8 cellular contexts compared by ENCODE assay signal in genomic region chr3:128617557-128618397, GRCh38. TPM values are rescaled to one million over a fixed set of nuclear protein-coding genes. Genes with fewer than 3 reads are reported as not detected.
DNase-seq lines count a peak whose midpoint lies in the region; ATAC-seq and TF ChIP-seq lines count a peak whose summit lies in the region.

No MANE protein-coding gene starts in this region.

- ATAC-seq in HG03432 (IDR thresholded peaks at IDR 0.05; ENCODE audit: unreplicated experiment) (peak; percentile 90), left lobe of liver (peak; percentile 93)

- peak; percentile 40 for TF ChIP-seq POLR2A in GM19099 (IDR thresholded peaks at IDR 0.05; ENCODE audit: extremely low read depth, insufficient read length, low read depth)

- DNase-seq in AML-193 (lab: John Stamatoyannopoulos, UW) (peak; percentile 97), NCI-H510A (lab: John Stamatoyannopoulos, UW) (peak; percentile 53), dedifferentiated amniotic fluid mesenchymal stem cell (ENCODE audit: extremely low spot score) (peak; percentile 95), left lobe of liver (ENCODE audit: low spot score) (peak; percentile 98)
- DNase-seq in activated CD4-positive, alpha-beta T cell treated with anti-CD3 and anti-CD28 coated beads for 48 hours, result peak; percentile 99
- peak; percentile 98 for DNase-seq in stimulated activated CD4-positive, alpha-beta T cell treated with anti-CD3 and anti-CD28 coated beads, Interleukin-2, amount 100 ng/mL, for 4 hours (ENCODE audit: low read depth)

RNA-seq across cellular contexts. Expression of gene RPN1, which starts 32.8 kb away (rescaled TPM):
- total RNA-seq in left lobe of liver, result 198 TPM

Comparison
In these comparisons a context has a peak if more than half of its experiments do, and no peak if none do; other contexts are left out.
1. Peak in every context shown above with its lines: DNase-seq and ATAC-seq.